In genomic region chr14:100108840-100109593, GRCh38 we compare ENCODE assay signal across 11 cellular contexts. TPM values are rescaled to one million over a fixed set of nuclear protein-coding genes. Genes with fewer than 3 reads are reported as not detected.
A peak's percentile ranks its signal among the peaks of the same experiment; 100 is the strongest.
DNase-seq lines count a peak whose midpoint lies in the region; ATAC-seq and TF ChIP-seq lines count a peak whose summit lies in the region.
"Had no signal": no experiment of that assay in that cellular context is flagged by ENCODE, and none has a peak within 500 bp of the region (broad histone marks: within the 10 kb centered on the region; RNA-seq: fewer than 3 reads in every experiment).

No MANE protein-coding gene starts in this region.

- intact Hi-C loops in activated CD4-positive, alpha-beta T cell treated with anti-CD3 and anti-CD28 coated beads, Interleukin-2, amount 10 ng/mL, durations not matched to agents 24 days and 14 days (cut with micrococcal nuclease), result loop anchor here (1.0 to 10.0 kb wide), 5 partner anchors 37 to 266 kb away; partner anchors contain the start of gene WDR25
- intact Hi-C loops in heart right ventricle (cut with DNase I), result loop anchor here (1.0 to 10.0 kb wide), 9 partner anchors 52 to 127 kb away; no protein-coding TSS in a partner anchor

- no peak overlapping the region for H3K4me3 ChIP-seq in heart right ventricle
- H3K4me3 ChIP-seq: hepatocyte had no signal

- no peak for TF ChIP-seq CTCF in heart right ventricle (IDR thresholded peaks at IDR 0.05)

- H3K4me3 Mint-ChIP-seq in activated CD4-positive, alpha-beta T cell treated with anti-CD3 and anti-CD28 coated beads, Interleukin-2, amount 10 ng/mL, durations not matched to agents 24 days and 14 days, result no peak overlapping the region
- H3K4me3 Mint-ChIP-seq in activated naive CD8-positive, alpha-beta T cell, result peak overlapping the region; percentile 45
- peak overlapping the region; percentile 73 for H3K4me3 Mint-ChIP-seq in stimulated activated effector memory CD8-positive, alpha-beta T cell treated with anti-CD3 and anti-CD28 coated beads, Interleukin-12 subunit alpha, Interleukin-12 subunit beta, amount 100 ng/mL, for 72 hours
- H3K4me3 Mint-ChIP-seq: mesothelial cell of epicardium had no signal

- DNase-seq in activated CD4-positive, alpha-beta T cell treated with anti-CD3 and anti-CD28 coated beads, Interleukin-2, amount 10 ng/mL, durations not matched to agents 24 days and 14 days, result no peak
- no peak for DNase-seq in activated CD4-positive, alpha-beta T cell treated with anti-CD3 and anti-CD28 coated beads for 1 hour
- DNase-seq in heart right ventricle (no peak), pons (ENCODE audit: low spot score) (no peak), KG1 (lab: John Stamatoyannopoulos, UW) (no peak)
- no peak for DNase-seq in stimulated activated effector memory CD8-positive, alpha-beta T cell treated with anti-CD3 and anti-CD28 coated beads, Interleukin-12 subunit alpha, Interleukin-12 subunit beta, amount 100 ng/mL, for 72 hours (ENCODE audit: low spot score in 2 of 2)
- no peak for DNase-seq in stimulated activated CD4-positive, alpha-beta T cell treated with anti-CD3 and anti-CD28 coated beads, Interleukin-2, amount 100 ng/mL, for 48 hours

- peaks cover 0 to 28% (median 0%) of the 10 kb centered on the region in 9 donors for H3K36me3 ChIP-seq in heart right ventricle

- peak overlapping the region; percentile 86 for H3K27ac Mint-ChIP-seq in activated CD4-positive, alpha-beta T cell treated with anti-CD3 and anti-CD28 coated beads, Interleukin-2, amount 10 ng/mL, durations not matched to agents 24 days and 14 days
- H3K27ac Mint-ChIP-seq in activated naive CD8-positive, alpha-beta T cell, result peak overlapping the region; percentile 98
- H3K27ac Mint-ChIP-seq in stimulated activated effector memory CD8-positive, alpha-beta T cell treated with anti-CD3 and anti-CD28 coated beads, Interleukin-12 subunit alpha, Interleukin-12 subunit beta, amount 100 ng/mL, for 72 hours, result peak overlapping the region; percentile 91

- H3K27me3 ChIP-seq in heart right ventricle, result no peaks in the 10 kb centered on the region
- H3K27me3 ChIP-seq: hepatocyte had no signal

- peaks cover 63% of the 10 kb centered on the region for H3K36me3 Mint-ChIP-seq in activated CD4-positive, alpha-beta T cell treated with anti-CD3 and anti-CD28 coated beads, Interleukin-2, amount 10 ng/mL, durations not matched to agents 24 days and 14 days (ENCODE audit: low read depth)
- H3K36me3 Mint-ChIP-seq in activated naive CD8-positive, alpha-beta T cell, result peaks cover 4% of the 10 kb centered on the region
- peaks cover 99% of the 10 kb centered on the region for H3K36me3 Mint-ChIP-seq in stimulated activated effector memory CD8-positive, alpha-beta T cell treated with anti-CD3 and anti-CD28 coated beads, Interleukin-12 subunit alpha, Interleukin-12 subunit beta, amount 100 ng/mL, for 72 hours
- H3K36me3 Mint-ChIP-seq: mesothelial cell of epicardium had no signal

- peak overlapping the region in 9 of 10 donors; percentile 11 to 84 (median 40) for H3K27ac ChIP-seq in heart right ventricle
- H3K27ac ChIP-seq: hepatocyte had no signal

- ATAC-seq in heart right ventricle, result peak in 5 of 8 donors; percentile 4 to 34 (median 15)
- no peak for ATAC-seq in stimulated activated effector memory CD8-positive, alpha-beta T cell treated with anti-CD3 and anti-CD28 coated beads, Interleukin-12 subunit alpha, Interleukin-12 subunit beta, amount 100 ng/mL, for 72 hours

- H3K4me1 Mint-ChIP-seq in activated CD4-positive, alpha-beta T cell treated with anti-CD3 and anti-CD28 coated beads, Interleukin-2, amount 10 ng/mL, durations not matched to agents 24 days and 14 days, result peaks cover 61% of the 10 kb centered on the region
- peaks cover 72% of the 10 kb centered on the region for H3K4me1 Mint-ChIP-seq in activated naive CD8-positive, alpha-beta T cell (ENCODE audit: low read depth)
- peaks cover 78% of the 10 kb centered on the region for H3K4me1 Mint-ChIP-seq in stimulated activated effector memory CD8-positive, alpha-beta T cell treated with anti-CD3 and anti-CD28 coated beads, Interleukin-12 subunit alpha, Interleukin-12 subunit beta, amount 100 ng/mL, for 72 hours

- H3K9me3 ChIP-seq in heart right ventricle, result no peaks in the 10 kb centered on the region

- no peaks in the 10 kb centered on the region for H3K9me3 Mint-ChIP-seq in activated CD4-positive, alpha-beta T cell treated with anti-CD3 and anti-CD28 coated beads, Interleukin-2, amount 10 ng/mL, durations not matched to agents 24 days and 14 days
- no peaks in the 10 kb centered on the region for H3K9me3 Mint-ChIP-seq in activated naive CD8-positive, alpha-beta T cell (ENCODE audit: low read depth)
- no peaks in the 10 kb centered on the region for H3K9me3 Mint-ChIP-seq in stimulated activated effector memory CD8-positive, alpha-beta T cell treated with anti-CD3 and anti-CD28 coated beads, Interleukin-12 subunit alpha, Interleukin-12 subunit beta, amount 100 ng/mL, for 72 hours
- H3K9me3 Mint-ChIP-seq: mesothelial cell of epicardium had no signal

- WGBS in heart right ventricle, 2 donors, result 77 to 79% methylated on average over 10 of the region's 10 CpGs

- H3K27me3 Mint-ChIP-seq in activated CD4-positive, alpha-beta T cell treated with anti-CD3 and anti-CD28 coated beads, Interleukin-2, amount 10 ng/mL, durations not matched to agents 24 days and 14 days, result no peaks in the 10 kb centered on the region
- H3K27me3 Mint-ChIP-seq in activated naive CD8-positive, alpha-beta T cell, result no peaks in the 10 kb centered on the region

- peaks cover 18 to 62% (median 51%) of the 10 kb centered on the region in 9 donors for H3K4me1 ChIP-seq in heart right ventricle

RNA-seq across cellular contexts. Expression of gene EVL, which starts 43.8 kb away (rescaled TPM):
- 268 and 285 TPM in 2 replicates for total RNA-seq in activated CD4-positive, alpha-beta T cell treated with anti-CD3 and anti-CD28 coated beads, Interleukin-2, amount 10 ng/mL, durations not matched to agents 24 days and 14 days
- 10 to 100 TPM; 32.2 to 79.4 (median 50.7) TPM for total RNA-seq in heart right ventricle
- polyA plus RNA-seq in heart right ventricle, result 10 to 100 TPM; 26.0 to 47.5 TPM

RNA-seq across cellular contexts. Expression of gene DEGS2, which starts 50.4 kb away (rescaled TPM):
- 0.09 and 0.35 TPM in 2 replicates for total RNA-seq in activated CD4-positive, alpha-beta T cell treated with anti-CD3 and anti-CD28 coated beads, Interleukin-2, amount 10 ng/mL, durations not matched to agents 24 days and 14 days
- under 1 TPM in 4 of 10 donors, not detected in 6; 0.04 to 0.20 (median 0.10) TPM for total RNA-seq in heart right ventricle
- polyA plus RNA-seq in heart right ventricle, result under 1 TPM in 1 of 2 donors, not detected in 1; 0.10 TPM
- total RNA-seq: A673 had no signal
